ENCODE assay signal across 8 cellular contexts in the genomic region with DNA sequence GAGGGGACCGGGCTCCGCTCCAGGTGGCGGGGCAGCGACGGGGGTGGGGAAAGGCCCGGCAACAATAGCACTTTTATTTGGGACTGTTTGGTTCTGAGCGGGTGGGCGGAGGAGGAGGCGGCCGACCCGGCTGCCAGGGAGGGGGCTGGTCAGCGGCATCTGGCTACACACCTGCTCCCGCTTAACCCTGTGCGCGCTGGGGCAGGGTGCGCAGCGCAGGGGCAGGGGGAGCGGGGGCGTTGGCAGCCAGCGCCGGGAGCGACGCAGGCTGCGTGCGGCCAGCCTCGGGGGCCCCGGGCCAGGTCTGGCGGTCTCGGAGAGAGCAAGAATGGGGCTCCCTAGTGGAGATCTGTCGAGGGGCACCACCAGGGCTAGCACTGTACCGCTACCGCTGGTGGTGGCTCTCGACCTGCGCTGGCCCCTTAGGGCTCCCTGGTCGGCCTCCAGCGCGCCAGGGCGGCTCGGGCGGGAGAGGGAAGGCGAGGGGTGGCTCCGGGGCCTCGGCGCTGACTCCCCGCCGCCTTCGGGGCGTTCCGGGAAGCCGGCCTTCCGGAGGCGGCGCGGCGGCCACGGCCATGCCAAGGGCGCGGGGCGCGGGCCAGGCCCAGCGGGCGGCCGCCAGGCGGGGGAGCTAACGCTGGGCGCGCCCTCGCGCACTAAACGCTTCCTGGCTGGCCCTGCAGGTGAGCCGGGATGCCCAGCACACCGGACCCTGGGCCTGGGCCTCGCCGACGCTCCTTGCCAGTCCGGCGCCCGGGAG.
DNase-seq lines count a peak whose midpoint lies in the region; ATAC-seq, FAIRE-seq and TF ChIP-seq lines count a peak whose summit lies in the region.

No MANE protein-coding gene starts in this region.

- CTCF ChIA-PET in naive thymus-derived CD4-positive, alpha-beta T cell (lab: Charles Lee) = no interaction called here

- H3K9ac ChIP-seq in SU-DHL-6 (ENCODE audit: low read length) = no peak overlapping the region

- H3K9me3 ChIP-seq in SU-DHL-6 (ENCODE audit: insufficient read depth, low read length) = no peaks in the 10 kb centered on the region
- no peaks in the 10 kb centered on the region for H3K9me3 ChIP-seq in naive thymus-derived CD4-positive, alpha-beta T cell (ENCODE audit: control insufficient read depth in 2 of 3, low read length in 3 of 3)

- no peak overlapping the region for H3K27ac Mint-ChIP-seq in naive thymus-derived CD4-positive, alpha-beta T cell

- no peak overlapping the region for H2AFZ ChIP-seq in SU-DHL-6 (ENCODE audit: low read depth, low read length, severe bottlenecking)

- H3K9me2 ChIP-seq in SU-DHL-6 (replicated peaks; ENCODE audit: insufficient read depth, low read length) = no peaks in the 10 kb centered on the region

- peak overlapping the region; percentile 36 for H3K4me2 ChIP-seq in SU-DHL-6 (ENCODE audit: low read depth, low read length, poor library complexity, severe bottlenecking)

- H3K27me3 ChIP-seq in SU-DHL-6 (ENCODE audit: low read length) = no peaks in the 10 kb centered on the region
- H3K27me3 ChIP-seq in naive thymus-derived CD4-positive, alpha-beta T cell (ENCODE audit: control insufficient read depth in 2 of 2, insufficient read depth in 2 of 2, low read length in 2 of 2) = peaks cover 6 to 27% of the 10 kb centered on the region in 2 donors

- H3K4me3 Mint-ChIP-seq in naive thymus-derived CD4-positive, alpha-beta T cell = peak overlapping the region in 3 of 10 donors; percentile 27 to 79 (median 73)

- H3K4me3 ChIP-seq in AG10803 (ENCODE audit: low read length) (peak overlapping the region; percentile 36), SU-DHL-6 (ENCODE audit: insufficient read depth, low read length, poor library complexity, severe bottlenecking) (no peak overlapping the region), epithelial cell of proximal tubule (ENCODE audit: low read depth, low read length) (peak overlapping the region; percentile 51), urinary bladder (ENCODE audit: low read depth, low read length) (peak overlapping the region; percentile 44)
- peak overlapping the region; percentile 27 for H3K4me3 ChIP-seq in naive thymus-derived CD4-positive, alpha-beta T cell (ENCODE audit: low read length)

- peaks cover 0 to 25% of the 10 kb centered on the region in 2 donors for H3K4me1 ChIP-seq in naive thymus-derived CD4-positive, alpha-beta T cell (ENCODE audit: control insufficient read depth in 2 of 2, insufficient read depth in 2 of 2, low read length in 2 of 2)
- peaks cover 2% of the 10 kb centered on the region for H3K4me1 ChIP-seq in urinary bladder (ENCODE audit: insufficient read depth)

- POLR2A ChIA-PET in naive thymus-derived CD4-positive, alpha-beta T cell (lab: Charles Lee) = no interaction called here

- TF ChIP-seq CTCF in AG10803 (conservative IDR thresholded peaks at IDR 0.05; ENCODE audit: low read length) = no peak
- TF ChIP-seq CTCF in SU-DHL-6 (IDR thresholded peaks at IDR 0.05; ENCODE audit: insufficient read depth, low read length, poor library complexity, severe bottlenecking) = no peak
- no peak for TF ChIP-seq CTCF in epithelial cell of proximal tubule (conservative IDR thresholded peaks at IDR 0.05; ENCODE audit: low read depth, low read length)

- H3K36me3 ChIP-seq in SU-DHL-6 (ENCODE audit: low read length) = no peaks in the 10 kb centered on the region
- no peaks in the 10 kb centered on the region for H3K36me3 ChIP-seq in naive thymus-derived CD4-positive, alpha-beta T cell (ENCODE audit: control insufficient read depth in 2 of 3, insufficient read depth in 3 of 3, low read length in 3 of 3)
- no peaks in the 10 kb centered on the region for H3K36me3 ChIP-seq in urinary bladder (ENCODE audit: insufficient read depth)

- no peak overlapping the region for H3K27ac ChIP-seq in SU-DHL-6 (ENCODE audit: low read depth, low read length)
- no peak overlapping the region for H3K27ac ChIP-seq in naive thymus-derived CD4-positive, alpha-beta T cell (ENCODE audit: low read depth, low read length)
- no peak overlapping the region for H3K27ac ChIP-seq in urinary bladder (ENCODE audit: low read depth)

- intact Hi-C loops in naive thymus-derived CD4-positive, alpha-beta T cell (cut with micrococcal nuclease) = no loop called here

- H3K4me1 Mint-ChIP-seq in naive thymus-derived CD4-positive, alpha-beta T cell = peaks cover 6 to 13% (median 10%) of the 10 kb centered on the region in 7 donors

- under 1% methylated on average over 78 of the region's 78 CpGs for WGBS in urinary bladder

- H3K9me3 Mint-ChIP-seq in naive thymus-derived CD4-positive, alpha-beta T cell = no peaks in the 10 kb centered on the region

- no peak for DNase-seq in AG10803 (ENCODE audit: low read depth)
- peak; percentile 58 for DNase-seq in H54 (ENCODE audit: insufficient read length, low spot score)
- DNase-seq in epithelial cell of proximal tubule (ENCODE audit: low read depth) = no peak
- DNase-seq in naive thymus-derived CD4-positive, alpha-beta T cell = peak in 1 of 9 donors; percentile 30
- DNase-seq in SK-N-DZ (ENCODE audit: low spot score) = no peak

- no peaks in the 10 kb centered on the region for H3K36me3 Mint-ChIP-seq in naive thymus-derived CD4-positive, alpha-beta T cell

- ATAC-seq in naive thymus-derived CD4-positive, alpha-beta T cell = peak; percentile 43
- ATAC-seq in GM21619 (IDR thresholded peaks at IDR 0.05; ENCODE audit: unreplicated experiment) = no peak

- no peaks in the 10 kb centered on the region for H3K79me2 ChIP-seq in SU-DHL-6 (ENCODE audit: insufficient read depth, low read length)

- H4K20me1 ChIP-seq in SU-DHL-6 (ENCODE audit: low read depth, low read length) = no peaks in the 10 kb centered on the region

- H3K27me3 Mint-ChIP-seq in naive thymus-derived CD4-positive, alpha-beta T cell = peaks cover 34 to 41% (median 37%) of the 10 kb centered on the region in 5 donors

- no peak for FAIRE-seq in H54 (lab: Jason Lieb, UNC)

- H3F3A ChIP-seq in SU-DHL-6 (ENCODE audit: insufficient read depth) = no peaks in the 10 kb centered on the region

- TF ChIP-seq POLR2A in H54 (IDR thresholded peaks at IDR 0.05; ENCODE audit: low read depth, low read length) = no peak
